Comparison of ENCODE assay signal across 10 cellular contexts in genomic region chr19:29841559-29842367, GRCh38. TPM values are rescaled to one million over a fixed set of nuclear protein-coding genes. Genes with fewer than 3 reads are reported as not detected.
DNase-seq lines count a peak whose midpoint lies in the region; ATAC-seq, FAIRE-seq and TF ChIP-seq lines count a peak whose summit lies in the region.
"Had no signal": no experiment of that assay in that cellular context is flagged by ENCODE, and none has a peak within 500 bp of the region (broad histone marks: within the 10 kb centered on the region; RNA-seq: fewer than 3 reads in every experiment).

No MANE protein-coding gene starts in this region.

- FAIRE-seq in TTC549 (lab: Jason Lieb, UNC) (peak; percentile 96), kidney (lab: Jason Lieb, UNC) (no peak)

- H3K9me2 ChIP-seq in HCT116 (ENCODE audit: insufficient read depth) = no peaks in the 10 kb centered on the region

- TF ChIP-seq POLR2A in HCT116 (IDR thresholded peaks at IDR 0.05; ENCODE audit: borderline replicate concordance, extremely low read depth, insufficient read depth, insufficient read length) = peak; percentile 36

- no peaks in the 10 kb centered on the region for H4K20me1 ChIP-seq in HCT116 (ENCODE audit: insufficient read depth)

- DNase-seq in CD1c-positive myeloid dendritic cell (ENCODE audit: extremely low spot score) = peak; percentile 40
- DNase-seq in HCT116 (ENCODE audit: low read depth, low spot score) = peak; percentile 78
- DNase-seq in kidney = peak; percentile 69
- DNase-seq in COLO829 (ENCODE audit: low spot score) = no peak
- DNase-seq in NCI-H1092 (lab: John Stamatoyannopoulos, UW) = no peak
- no peak for DNase-seq in activated CD8-positive, alpha-beta memory T cell treated with anti-CD3 and anti-CD28 coated beads for 24 hours
- DNase-seq: Peyer's patch; stimulated activated CD4-positive, alpha-beta T cell treated with anti-CD3 and anti-CD28 coated beads, Interleukin-4, amount 100 ng/mL, for 4 hours had no signal

- H3K9ac ChIP-seq in HCT116 (ENCODE audit: low read length) = peak overlapping the region; percentile 47
- H3K9ac ChIP-seq in kidney (ENCODE audit: low read length in 2 of 2) = no peak overlapping the region

- H3K4me3 ChIP-seq in HCT116 (replicated peaks in 1 of 2; ENCODE audit: low read depth in 1 of 2, low read length in 2 of 2) (peak overlapping the region in 1 of 2 experiments; percentile 47; a peak in 2 of 4 replicates), kidney (ENCODE audit: low read length in 2 of 2) (no peak overlapping the region)
- H3K4me3 ChIP-seq: Peyer's patch had no signal

- H3K27ac ChIP-seq in HCT116 (ENCODE audit: low read depth, low read length) = peak overlapping the region; percentile 35
- no peak overlapping the region for H3K27ac ChIP-seq in kidney (ENCODE audit: low read depth in 2 of 2, low read length in 2 of 2)
- H3K27ac ChIP-seq: Peyer's patch had no signal

- RAD21 ChIA-PET in HCT116 (lab: Charles Lee; ENCODE audit: low non-redundant PET in 1 of 2, low total read pairs in 2 of 2, uncharacterized antibody in 2 of 2, unreplicated experiment in 2 of 2) = interaction anchor here in 1 of 2 experiments (0.7 kb wide), 1 partner anchor 112 kb away, joined by 3 read pairs; no protein-coding TSS in a partner anchor

- no peak for TF ChIP-seq CTCF in HCT116 (IDR thresholded peaks at IDR 0.05 in 2 of 3, conservative IDR thresholded peaks at IDR 0.05 in 1 of 3; ENCODE audit: borderline replicate concordance in 1 of 3, insufficient read depth in 1 of 3, low read depth in 2 of 3, low read length in 2 of 3)
- TF ChIP-seq CTCF in kidney (IDR thresholded peaks at IDR 0.05; ENCODE audit: borderline replicate concordance, extremely low read depth, insufficient read depth) = no peak

- ATAC-seq in HCT116 (peak; percentile 51), HG03039 (IDR thresholded peaks at IDR 0.05; ENCODE audit: unreplicated experiment) (no peak)

- POLR2A ChIA-PET in HCT116 (lab: Charles Lee) = no interaction called here

- no peaks in the 10 kb centered on the region for H3K9me3 ChIP-seq in HCT116 (ENCODE audit: control insufficient read depth in 1 of 2, insufficient read depth in 1 of 2, low read depth in 1 of 2, low read length in 2 of 2)
- H3K9me3 ChIP-seq in kidney (ENCODE audit: control insufficient read depth in 1 of 2, low read length in 2 of 2) = no peaks in the 10 kb centered on the region
- H3K9me3 ChIP-seq: Peyer's patch had no signal

- TF ChIP-seq RAD21 in HCT116 (IDR thresholded peaks at IDR 0.05; ENCODE audit: low read depth) = no peak

- peak overlapping the region; percentile 76 for H2AFZ ChIP-seq in HCT116 (ENCODE audit: low read depth, low read length, poor library complexity, severe bottlenecking)

- CTCF ChIA-PET in HCT116 (lab: Charles Lee) = interaction anchor here (1.0 to 1.4 kb wide), 3 partner anchors 17 to 177 kb away, joined by 3 to 5 read pairs (median 3); partner anchors contain the start of gene PLEKHF1

- H3K79me2 ChIP-seq in HCT116 (ENCODE audit: insufficient read depth, low read length) = no peaks in the 10 kb centered on the region

- peak overlapping the region; percentile 86 for H3K4me2 ChIP-seq in HCT116 (ENCODE audit: low read length)

- H3K36me3 ChIP-seq in HCT116 (ENCODE audit: control insufficient read depth in 1 of 2, insufficient read depth in 2 of 2, low read length in 2 of 2) (no peaks in the 10 kb centered on the region), kidney (ENCODE audit: control insufficient read depth in 1 of 2, insufficient read depth in 2 of 2, low read length in 2 of 2) (no peaks in the 10 kb centered on the region)
- H3K36me3 ChIP-seq: Peyer's patch had no signal

- BruUV-seq in HCT116 (replicated peaks; lab: Mats Ljungman, UMichigan) = no TSS peak

- H3K4me1 ChIP-seq in HCT116 (ENCODE audit: control insufficient read depth in 1 of 2, insufficient read depth in 2 of 2, low read length in 2 of 2) = peaks cover 26 to 38% of the 10 kb centered on the region in 2 experiments
- H3K4me1 ChIP-seq in kidney (ENCODE audit: control insufficient read depth in 1 of 2, insufficient read depth in 1 of 2, low read depth in 1 of 2, low read length in 2 of 2) = peaks cover 0 to 18% of the 10 kb centered on the region in 2 donors

- intact Hi-C loops in HCT116 (cut with micrococcal nuclease) = no loop called here
- intact Hi-C loops in kidney (cut with DNase I) = no loop called here

- no peaks in the 10 kb centered on the region for H3K27me3 ChIP-seq in HCT116 (ENCODE audit: insufficient read depth, low read length)
- H3K27me3 ChIP-seq: Peyer's patch had no signal

TF ChIP-seq in HCT116, 20 proteins besides CTCF, POLR2A, EP300 and RAD21:
- peak; percentile 38 for TF ChIP-seq SP1 (IDR thresholded peaks at IDR 0.05; ENCODE audit: low read depth)
- TF ChIP-seq POLR2AphosphoS5 (IDR thresholded peaks at IDR 0.05; ENCODE audit: low read depth, low read length) = peak; percentile 59
- peak; percentile 59; the same call in 1 of the 2 replicates for TF ChIP-seq MAX (IDR thresholded peaks at IDR 0.05)
- no peak for TF ChIP-seq ZBTB33 (IDR thresholded peaks at IDR 0.05; ENCODE audit: extremely low read depth, insufficient replicate concordance, low read length)

RNA-seq across cellular contexts. Expression of gene CCNE1, which starts 30.0 kb away (rescaled TPM):
- 29.3 TPM for total RNA-seq in HCT116 (2021; ENCODE audit: unreplicated experiment)
- 14.7 and 18.4 TPM in 2 replicates for polyA plus RNA-seq in HCT116 (2012)
- total RNA-seq in kidney = 1.4 TPM
- polyA plus RNA-seq in kidney (ENCODE audit: insufficient read depth, low read depth, low replicate concordance) = 1.3 TPM

Comparison
In these comparisons a context has a peak if more than half of its experiments do, and no peak if none do; other contexts are left out.
1. DNase-seq: peak in CD1c-positive myeloid dendritic cell (single experiment), HCT116 (single experiment) and kidney (single experiment); none in COLO829 (single experiment), NCI-H1092 (single experiment) and activated CD8-positive, alpha-beta memory T cell treated with anti-CD3 and anti-CD28 coated beads for 24 hours (single experiment).
2. RNA of gene CCNE1, which starts 30.0 kb away (total RNA-seq): 29.3 TPM in HCT116 (single experiment); 1.4 TPM in kidney (single experiment); every median in the first group is over 10 times any median in the second.